Comparison of ENCODE assay signal across 1 cellular context in the genomic region with DNA sequence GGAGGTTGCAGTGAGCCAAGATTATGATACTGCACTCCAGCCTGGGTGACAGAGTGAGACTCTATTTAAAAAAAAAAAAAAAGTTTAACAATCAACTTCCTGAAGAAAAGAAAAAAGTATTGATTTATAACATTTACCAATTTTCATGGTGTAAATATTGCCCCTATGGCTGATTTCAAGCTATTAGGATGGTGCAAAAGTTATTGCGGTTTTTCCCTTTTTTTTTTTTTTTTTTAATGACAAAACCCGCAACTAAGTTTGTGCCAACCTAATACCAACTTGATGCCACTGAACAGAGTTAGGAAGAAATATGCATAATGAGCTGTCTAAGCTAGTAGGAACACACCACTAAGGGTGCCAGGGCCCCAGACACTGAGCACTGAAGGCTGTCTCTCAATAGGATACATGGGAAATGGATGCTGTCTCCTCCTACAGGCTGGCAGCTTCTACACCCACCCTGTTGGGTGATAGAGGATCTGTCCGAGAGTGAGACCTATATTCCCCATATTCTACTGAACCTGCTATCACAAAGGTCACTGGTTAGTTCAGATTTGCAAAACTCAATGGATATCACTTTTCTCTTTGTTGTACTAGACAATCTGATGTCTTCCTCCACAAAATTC.
TF ChIP-seq lines count a peak whose summit lies in the region.

No MANE protein-coding gene starts in this region.

TF ChIP-seq in HepG2, 621 proteins besides CTCF, POLR2A, EP300 and RAD21:
- no peak for TF ChIP-seq SMAD1 (CRISPR knock-in tag; IDR thresholded peaks at IDR 0.05; ENCODE audit: borderline replicate concordance, low read depth)
- TF ChIP-seq ZBTB40 (IDR thresholded peaks at IDR 0.05), result peak; percentile 90
- no peak for TF ChIP-seq ZBTB40 (CRISPR knock-in tag; IDR thresholded peaks at IDR 0.05)
- TF ChIP-seq ZNF891 (CRISPR knock-in tag; IDR thresholded peaks at IDR 0.05), result no peak
- TF ChIP-seq SAP130 (CRISPR knock-in tag; IDR thresholded peaks at IDR 0.05; ENCODE audit: low read depth), result no peak
